Comparison of ENCODE assay signal across 8 cellular contexts in genomic region chr10:71212249-71213126, GRCh38. TPM values are rescaled to one million over a fixed set of nuclear protein-coding genes. Genes with fewer than 3 reads are reported as not detected.
DNase-seq lines count a peak whose midpoint lies in the region; TF ChIP-seq lines count a peak whose summit lies in the region.

TSS of gene UNC5B (plus strand) at chr10:71212570. CDS start at chr10:71212986, 416 bp downstream.

- H3K27ac ChIP-seq in vagina = peak within 1 kb of the TSS; percentile 89

- H3K4me3 ChIP-seq in NB4 (ENCODE audit: low read depth, low read length) (no peak within 1 kb of the TSS), vagina (peak within 1 kb of the TSS; percentile 62 to 77)

- peak; percentile 1 for TF ChIP-seq CTCF in NB4 (IDR thresholded peaks at IDR 0.05; ENCODE audit: low read depth, low read length)
- no peak for TF ChIP-seq CTCF in vagina (IDR thresholded peaks at IDR 0.05)

- H3K36me3 ChIP-seq in vagina = no peaks in the 10 kb centered on the region

- no peaks in the 10 kb centered on the region for H3K27me3 ChIP-seq in vagina

- no peaks in the 10 kb centered on the region for H3K9me3 ChIP-seq in vagina

- H3K4me1 ChIP-seq in vagina = peaks cover 48% of the 10 kb centered on the region

- peak; percentile 89 for DNase-seq in EH (ENCODE audit: low read depth)
- DNase-seq in NB4 (ENCODE audit: low read depth) = peak; percentile 84
- DNase-seq in SW480 (ENCODE audit: low spot score) = peak; percentile 80
- DNase-seq in astrocyte of the hippocampus (ENCODE audit: low read depth, low spot score) = peak; percentile 98
- peak; percentile 87 for DNase-seq in hepatic stellate cell (ENCODE audit: low spot score)
- peak; percentile 49 for DNase-seq in pulmonary artery endothelial cell (ENCODE audit: low read depth, low spot score)
- DNase-seq in vagina (ENCODE audit: extremely low spot score in 2 of 2) = no peak
- no peak for DNase-seq in NK-92 (lab: John Stamatoyannopoulos, UW; ENCODE audit: unreplicated experiment)

- no peak for TF ChIP-seq POLR2A in NB4 (IDR thresholded peaks at IDR 0.05; ENCODE audit: extremely low read depth, insufficient read length)
- peak in 1 of 2 donors; percentile 92 for TF ChIP-seq POLR2A in vagina (IDR thresholded peaks at IDR 0.05)

- intact Hi-C loops in vagina (cut with DNase I) = loop anchor here (10.0 kb wide), 1 partner anchor 52 kb away; no protein-coding TSS in a partner anchor

RNA-seq across cellular contexts. Expression of gene UNC5B, which starts in this region (rescaled TPM):
- 1.3 and 8.0 TPM in 2 replicates for total RNA-seq in pulmonary artery endothelial cell
- 24.3 TPM for total RNA-seq in vagina

Comparison
In these comparisons a context has a peak if more than half of its experiments do, and no peak if none do; other contexts are left out.
1. DNase-seq: peak in EH (single experiment), NB4 (single experiment), SW480 (single experiment), astrocyte of the hippocampus (single experiment), hepatic stellate cell (single experiment) and pulmonary artery endothelial cell (single experiment); none in vagina (0 of 2) and NK-92 (single experiment).